Comparison of ENCODE assay signal across 8 cellular contexts in the genomic region with DNA sequence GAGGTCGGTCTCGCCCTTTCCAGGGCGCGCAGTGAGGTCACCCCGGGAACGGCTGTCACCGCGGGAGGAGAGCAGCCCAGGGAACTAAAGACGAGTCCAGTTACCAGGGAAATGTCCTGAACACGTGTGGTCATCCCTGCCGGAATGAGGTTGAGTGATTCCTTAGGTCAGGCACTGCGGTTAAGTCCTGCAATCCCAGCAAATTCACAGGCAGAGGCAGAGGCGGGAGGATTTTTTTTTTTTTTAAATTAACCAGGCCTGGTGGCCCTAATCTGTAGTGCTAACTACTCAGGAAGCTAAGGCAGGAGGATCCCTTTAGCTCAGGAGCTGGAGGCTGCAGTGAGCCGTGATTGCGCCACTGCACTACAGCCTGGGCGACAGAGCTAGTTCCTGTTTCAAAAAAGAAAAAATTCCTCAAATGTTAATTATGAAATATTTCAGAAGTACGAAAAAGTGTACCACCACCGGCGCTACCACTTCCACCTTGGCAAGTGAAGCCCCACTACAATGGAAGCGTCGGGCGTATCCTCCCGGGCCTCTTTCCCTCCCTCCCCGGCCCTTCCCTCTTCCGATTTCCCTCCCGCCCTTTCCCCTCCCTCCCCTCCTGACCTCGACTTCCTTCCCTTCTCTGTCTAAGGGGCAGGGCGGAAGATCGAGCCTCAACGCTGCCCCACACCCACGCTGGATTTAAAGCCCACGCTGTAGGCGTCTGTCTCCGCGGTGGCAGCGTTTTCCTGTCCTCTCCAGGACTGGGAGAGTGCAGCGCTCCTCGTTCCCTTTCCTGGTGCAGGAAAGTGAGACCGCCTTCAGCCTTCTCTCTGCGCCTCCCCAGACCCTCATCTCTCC. TPM values are rescaled to one million over a fixed set of nuclear protein-coding genes. Genes with fewer than 3 reads are reported as not detected.
DNase-seq lines count a peak whose midpoint lies in the region; ATAC-seq and TF ChIP-seq lines count a peak whose summit lies in the region.

No MANE protein-coding gene starts in this region.

- H3K27ac Mint-ChIP-seq in activated B cell treated with CpG ODN at 0.5 μM for 24 hours = peak overlapping the region; percentile 79

- peak overlapping the region; percentile 87 for H2AFZ ChIP-seq in GM23248

- H3K36me3 Mint-ChIP-seq in activated B cell treated with CpG ODN at 0.5 μM for 24 hours (ENCODE audit: low read depth) = peaks cover 4% of the 10 kb centered on the region

- peak overlapping the region; percentile 12 for H3K18ac ChIP-seq in mesendoderm (ENCODE audit: low read length)

- H3K4me3 Mint-ChIP-seq in activated B cell treated with CpG ODN at 0.5 μM for 24 hours = peak overlapping the region; percentile 86

- H3K79me2 ChIP-seq in GM23248 (ENCODE audit: insufficient read depth) = no peaks in the 10 kb centered on the region
- H3K79me2 ChIP-seq in mesendoderm (ENCODE audit: control insufficient read depth, insufficient read depth, low read length) = no peaks in the 10 kb centered on the region

- H2BK120ac ChIP-seq in mesendoderm (ENCODE audit: low read depth, low read length) = no peak overlapping the region

- BruUV-seq in A673 (replicated peaks; lab: Mats Ljungman, UMichigan) = no TSS peak

- no peak for TF ChIP-seq POLR2A in tibial nerve (IDR thresholded peaks at IDR 0.05)

- no peaks in the 10 kb centered on the region for H3K9me2 ChIP-seq in GM23248 (ENCODE audit: insufficient read depth)

- WGBS in GM23248 (ENCODE audit: low coverage in 1 of 2, low lambda C conversion rate in 2 of 2, missing lambda C conversion rate in 2 of 2), 2 experiments = 3 to 5% methylated on average over 33 to 40 of the region's 40 CpGs
- WGBS in mesendoderm (ENCODE audit: extremely low coverage, insufficient coverage, low lambda C conversion rate) = no CpG with 5 or more reads among the region's 40 CpGs
- WGBS in tibial nerve, 2 donors = 2% methylated on average over 40 of the region's 40 CpGs

- H3K27ac ChIP-seq in A673 (ENCODE audit: low read depth, low read length, poor library complexity, severe bottlenecking) (no peak overlapping the region), GM23248 (peak overlapping the region; percentile 7; the same call in 1 of the 2 replicates), mesendoderm (ENCODE audit: low read depth, low read length) (no peak overlapping the region), tibial nerve (peak overlapping the region; percentile 54 to 85 (median 77))

- TF ChIP-seq CTCF in A673 (conservative IDR thresholded peaks at IDR 0.05; ENCODE audit: low read depth, low read length) (no peak), activated B cell treated with CpG ODN at 0.5 μM for 24 hours (IDR thresholded peaks at IDR 0.05) (no peak), epithelial cell of esophagus (IDR thresholded peaks at IDR 0.05; ENCODE audit: insufficient read depth, low read depth, low read length, missing control alignments) (no peak), tibial nerve (IDR thresholded peaks at IDR 0.05) (no peak)

- H3K4ac ChIP-seq in mesendoderm (ENCODE audit: low read depth, low read length) = no peak overlapping the region

- peaks cover 4% of the 10 kb centered on the region for H3K9me3 Mint-ChIP-seq in activated B cell treated with CpG ODN at 0.5 μM for 24 hours

- in situ Hi-C loops in GM23248 (cut with MboI) = no loop called here

- intact Hi-C loops in A673 (cut with micrococcal nuclease; ENCODE audit: unreplicated experiment) = no loop called here
- intact Hi-C loops in activated B cell treated with CpG ODN at 0.5 μM for 24 hours (cut with micrococcal nuclease) = loop anchor here (1.0 kb wide), 1 partner anchor 27 kb away; the partner anchor contains the start of gene SLFN11

- no peak overlapping the region for H2BK15ac ChIP-seq in mesendoderm (replicated peaks; ENCODE audit: low read depth)

- H3K9me3 ChIP-seq in A673 (ENCODE audit: low read depth, low read length, poor library complexity, severe bottlenecking) (no peaks in the 10 kb centered on the region), GM23248 (ENCODE audit: low read depth) (no peaks in the 10 kb centered on the region), tibial nerve (peaks cover 0 to 10% (median 0%) of the 10 kb centered on the region in 4 donors)

- DNase-seq in A673 (ENCODE audit: low spot score) (peak; percentile 36), GM23248 (peak; percentile 71), activated B cell treated with CpG ODN at 0.5 μM for 24 hours (no peak), epithelial cell of esophagus (ENCODE audit: low read depth) (peak; percentile 10), mesendoderm (peak; percentile 84), tibial nerve (ENCODE audit: low spot score in 2 of 2) (peak; percentile 31 to 66)

- H3K4me2 ChIP-seq in GM23248 (ENCODE audit: unreplicated experiment) = peak overlapping the region; percentile 77
- peak overlapping the region; percentile 77 for H3K4me2 ChIP-seq in mesendoderm (ENCODE audit: low read length)

- no peak overlapping the region for H3K23ac ChIP-seq in mesendoderm (ENCODE audit: low read length)

- peaks cover 17% of the 10 kb centered on the region for H3F3A ChIP-seq in GM23248 (ENCODE audit: insufficient read depth)

- H3K36me3 ChIP-seq in A673 (ENCODE audit: insufficient read depth, low read length, poor library complexity, severe bottlenecking) (peaks cover 9% of the 10 kb centered on the region), GM23248 (ENCODE audit: low read depth) (no peaks in the 10 kb centered on the region; the same call in 1 of the 2 replicates), mesendoderm (ENCODE audit: control insufficient read depth, insufficient read depth, low read length) (no peaks in the 10 kb centered on the region), tibial nerve (no peaks in the 10 kb centered on the region)

- peak overlapping the region; percentile 65 for H3K9ac ChIP-seq in GM23248
- H3K9ac ChIP-seq in mesendoderm (ENCODE audit: low read length) = peak overlapping the region; percentile 67

- H3K79me1 ChIP-seq in mesendoderm (ENCODE audit: low read length) = no peaks in the 10 kb centered on the region

- no peak overlapping the region for H2AK5ac ChIP-seq in mesendoderm (ENCODE audit: low read length)

- no peak overlapping the region for H2BK5ac ChIP-seq in mesendoderm (ENCODE audit: low read length)

- H3K4me3 ChIP-seq in A673 (ENCODE audit: low read depth, low read length, poor library complexity, severe bottlenecking) (no peak overlapping the region), GM23248 (peak overlapping the region; percentile 74), epithelial cell of esophagus (ENCODE audit: low read length) (peak overlapping the region; percentile 37), mesendoderm (ENCODE audit: low read length) (peak overlapping the region; percentile 23), tibial nerve (peak overlapping the region; percentile 29 to 53 (median 40))

- H4K5ac ChIP-seq in mesendoderm (ENCODE audit: low read length) = no peak overlapping the region

- H4K8ac ChIP-seq in mesendoderm (ENCODE audit: low read depth, low read length) = peak overlapping the region; percentile 7

- CTCF ChIA-PET in A673 (lab: Charles Lee) (no interaction called here), activated B cell treated with CpG ODN at 0.5 μM for 24 hours (lab: Charles Lee) (interaction anchor here (0.6 to 2.1 kb wide), 3 partner anchors 33 to 188 kb away, joined by 3 to 8 read pairs (median 3); no protein-coding TSS in a partner anchor)

- H3K56ac ChIP-seq in mesendoderm (ENCODE audit: low read length) = peak overlapping the region; percentile 86

- H3K27me3 ChIP-seq in A673 (replicated peaks; ENCODE audit: insufficient read depth, low read depth, low read length, poor library complexity) (no peaks in the 10 kb centered on the region), GM23248 (replicated peaks; ENCODE audit: insufficient read depth) (no peaks in the 10 kb centered on the region; the same call in 1 of the 2 replicates), mesendoderm (ENCODE audit: insufficient read depth, low read length, poor library complexity) (peaks cover 5% of the 10 kb centered on the region), tibial nerve (no peaks in the 10 kb centered on the region)

- no peaks in the 10 kb centered on the region for H4K20me1 ChIP-seq in GM23248 (ENCODE audit: insufficient read depth)

- peaks cover 4% of the 10 kb centered on the region for H3K4me1 ChIP-seq in A673 (ENCODE audit: insufficient read depth, low read length, poor library complexity, severe bottlenecking)
- peaks cover 6% of the 10 kb centered on the region; the same call in 1 of the 2 replicates for H3K4me1 ChIP-seq in GM23248 (ENCODE audit: insufficient read depth)
- peaks cover 3% of the 10 kb centered on the region for H3K4me1 ChIP-seq in mesendoderm (ENCODE audit: control insufficient read depth, low read depth, low read length)
- peaks cover 0 to 35% (median 10%) of the 10 kb centered on the region in 4 donors for H3K4me1 ChIP-seq in tibial nerve

- POLR2A ChIA-PET in A673 (lab: Charles Lee; ENCODE audit: low non-redundant PET) (no interaction called here), activated B cell treated with CpG ODN at 0.5 μM for 24 hours (lab: Charles Lee) (interaction anchor here (0.7 to 1.3 kb wide), 4 partner anchors 22 to 102 kb away, joined by 3 to 7 read pairs (median 4); partner anchors contain the start of genes SLFN11 and SLFN13)

- H3K4me1 Mint-ChIP-seq in activated B cell treated with CpG ODN at 0.5 μM for 24 hours = peaks cover 40% of the 10 kb centered on the region

- peak in 1 of 2 donors; percentile 73 for TF ChIP-seq EP300 in tibial nerve (IDR thresholded peaks at IDR 0.05)

- peak; percentile 74 for ATAC-seq in activated B cell treated with CpG ODN at 0.5 μM for 24 hours (ENCODE audit: low read depth)
- ATAC-seq in HG03108 (IDR thresholded peaks at IDR 0.05; ENCODE audit: unreplicated experiment) = no peak
- ATAC-seq in HG03097 (IDR thresholded peaks at IDR 0.05; ENCODE audit: low FRiP score, unreplicated experiment) = no peak

- H3K27me3 Mint-ChIP-seq in activated B cell treated with CpG ODN at 0.5 μM for 24 hours = no peaks in the 10 kb centered on the region

RNA-seq across cellular contexts. Expression of gene SLFN11, which starts 27.3 kb away (rescaled TPM):
- total RNA-seq in A673 (2021) (132 and 141 TPM in 2 replicates), activated B cell treated with CpG ODN at 0.5 μM for 24 hours (19.2 and 22.4 TPM in 2 replicates), tibial nerve (10 to 100 TPM; 46.3 to 55.8 (median 51.1) TPM)
- 49.3 and 59.7 TPM in 2 replicates for total RNA-seq in GM23248 (2014; rRNA removed; shearing (Covaris generic))
- polyA plus RNA-seq in GM23248 (2016; fragmentation: Nextera tagmentation; extraction: Ambion mirVana) = 32.8 and 34.1 TPM in 2 replicates
- 0.08 TPM for polyA plus RNA-seq in mesendoderm (2013, experiment 1 of 2)
- polyA plus RNA-seq in mesendoderm (2013, experiment 2 of 2) = 0.11 TPM

Comparison
In these comparisons a context has a peak if more than half of its experiments do, and no peak if none do; other contexts are left out.
1. H3K27ac ChIP-seq: peak in GM23248 (single experiment) and tibial nerve (4 of 4); none in A673 (single experiment) and mesendoderm (single experiment).